1 cellular context compared by ENCODE assay signal in the genomic region with DNA sequence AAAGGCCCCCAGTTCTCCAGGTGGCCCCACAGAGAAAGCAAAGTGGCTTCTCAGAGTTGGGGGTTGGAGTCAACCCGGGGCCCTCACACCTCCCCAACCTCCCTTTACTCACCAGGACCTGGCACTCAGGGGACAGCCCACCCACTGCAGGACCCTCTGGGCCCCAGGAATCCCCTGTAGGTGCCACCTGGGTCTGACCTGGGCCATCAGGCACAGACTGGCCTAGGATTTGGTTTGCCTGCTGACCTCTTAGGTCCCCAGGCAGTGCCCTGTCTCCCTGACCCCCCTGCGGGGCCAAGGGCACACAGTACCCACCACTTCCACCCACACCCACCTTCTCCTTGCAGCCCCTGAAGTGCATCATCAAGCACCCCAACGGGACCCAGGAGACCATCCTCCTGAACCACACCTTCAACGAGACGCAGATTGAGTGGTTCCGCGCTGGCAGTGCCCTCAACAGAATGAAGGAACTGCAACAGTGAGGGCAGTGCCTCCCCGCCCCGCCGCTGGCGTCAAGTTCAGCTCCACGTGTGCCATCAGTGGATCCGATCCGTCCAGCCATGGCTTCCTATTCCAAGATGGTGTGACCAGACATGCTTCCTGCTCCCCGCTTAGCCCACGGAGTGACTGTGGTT.
TF ChIP-seq lines count a peak whose summit lies in the region.

No MANE protein-coding gene starts in this region.

TF ChIP-seq in endothelial cell of umbilical vein, 7 proteins besides CTCF, POLR2A, EP300 and RAD21:
- TF ChIP-seq, protein P1, sequence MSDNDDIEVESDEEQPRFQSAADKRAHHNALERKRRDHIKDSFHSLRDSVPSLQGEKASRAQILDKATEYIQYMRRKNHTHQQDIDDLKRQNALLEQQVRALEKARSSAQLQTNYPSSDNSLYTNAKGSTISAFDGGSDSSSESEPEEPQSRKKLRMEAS (IDR thresholded peaks at IDR 0.05; ENCODE audit: insufficient read depth, insufficient read length) = no peak
- TF ChIP-seq POLR2AphosphoS5 (IDR thresholded peaks at IDR 0.05; ENCODE audit: insufficient read depth, low read depth, low read length) (no peak), JUN (IDR thresholded peaks at IDR 0.05; ENCODE audit: borderline replicate concordance, insufficient read depth, insufficient read length, low read depth) (no peak), GATA2 (IDR thresholded peaks at IDR 0.05; ENCODE audit: insufficient read depth, insufficient read length, low read depth, low read length) (no peak), FOS (IDR thresholded peaks at IDR 0.05; ENCODE audit: borderline replicate concordance, insufficient read depth, low read length) (no peak), MYC (IDR thresholded peaks at IDR 0.05; ENCODE audit: low read depth, low read length) (no peak)
